24 cellular contexts compared by ENCODE assay signal in genomic region chr10:47036771-47037170, GRCh38.
"Had no signal": no experiment of that assay in that cellular context is flagged by ENCODE, and none has a peak within 500 bp of the region (broad histone marks: within the 10 kb centered on the region; RNA-seq: fewer than 3 reads in every experiment).

No MANE protein-coding gene starts in this region.

- H3K4me3 Mint-ChIP-seq: memory B cell; mesothelial cell of epicardium; nephron; stimulated activated effector memory CD8-positive, alpha-beta T cell treated with anti-CD3 and anti-CD28 coated beads, Interleukin-12 subunit alpha, Interleukin-12 subunit beta, amount 100 ng/mL, for 72 hours had no signal

- H3K4me1 ChIP-seq: colonic mucosa, esophagus squamous epithelium, lower lobe of right lung, parathyroid adenoma, psoas muscle, tibial artery, upper lobe of left lung, vagina had no signal

- H3K27ac ChIP-seq: colonic mucosa, esophagus squamous epithelium, lower lobe of right lung, parathyroid adenoma, psoas muscle, suprapubic skin, tibial artery, upper lobe of left lung, vagina had no signal

- ATAC-seq: gastroesophageal sphincter; left lobe of liver; lower lobe of right lung; psoas muscle; stimulated activated effector memory CD8-positive, alpha-beta T cell treated with anti-CD3 and anti-CD28 coated beads, Interleukin-12 subunit alpha, Interleukin-12 subunit beta, amount 100 ng/mL, for 72 hours; stimulated activated naive CD8-positive, alpha-beta T cell treated with anti-CD3 and anti-CD28 coated beads, Interleukin-15, Interleukin-2, amounts not matched to agents 100 U/mL and 50 U/mL, for 24 hours had no signal

- H3K27me3 ChIP-seq: colonic mucosa, gastroesophageal sphincter, suprapubic skin, tibial artery, upper lobe of left lung, vagina had no signal

- H3K9me3 ChIP-seq: colonic mucosa, esophagus squamous epithelium, gastroesophageal sphincter, lower lobe of right lung, psoas muscle, suprapubic skin, tibial artery, upper lobe of left lung, vagina had no signal

- H3K36me3 ChIP-seq: colonic mucosa, esophagus squamous epithelium, gastroesophageal sphincter, lower lobe of right lung, suprapubic skin, tibial artery, upper lobe of left lung, vagina had no signal

- H3K4me3 ChIP-seq: colonic mucosa, esophagus squamous epithelium, gastroesophageal sphincter, lower lobe of right lung, psoas muscle, suprapubic skin, tibial artery, upper lobe of left lung, vagina had no signal

- H3K27ac Mint-ChIP-seq: memory B cell; mesothelial cell of epicardium; stimulated activated effector memory CD8-positive, alpha-beta T cell treated with anti-CD3 and anti-CD28 coated beads, Interleukin-12 subunit alpha, Interleukin-12 subunit beta, amount 100 ng/mL, for 72 hours had no signal

- H3K9me3 Mint-ChIP-seq: memory B cell; mesothelial cell of epicardium; nephron; stimulated activated effector memory CD8-positive, alpha-beta T cell treated with anti-CD3 and anti-CD28 coated beads, Interleukin-12 subunit alpha, Interleukin-12 subunit beta, amount 100 ng/mL, for 72 hours had no signal

- DNase-seq: colonic mucosa; dermis blood vessel endothelial cell; esophagus squamous epithelium; foreskin fibroblast; glutamatergic neuron; islet precursor cell; lower lobe of right lung; retina; small intestine; stimulated activated CD4-positive, alpha-beta T cell treated with anti-CD3 and anti-CD28 coated beads, Interleukin-2, amount 100 ng/mL, for 48 hours; stimulated activated CD8-positive, alpha-beta memory T cell treated with anti-CD3 and anti-CD28 coated beads, Interleukin-4, amount 100 ng/mL, for 48 hours; stimulated activated naive CD8-positive, alpha-beta T cell treated with anti-CD3 and anti-CD28 coated beads, Interleukin-15, Interleukin-2, amounts not matched to agents 100 U/mL and 50 U/mL, for 24 hours; upper lobe of left lung had no signal

- H3K4me1 Mint-ChIP-seq: memory B cell; stimulated activated effector memory CD8-positive, alpha-beta T cell treated with anti-CD3 and anti-CD28 coated beads, Interleukin-12 subunit alpha, Interleukin-12 subunit beta, amount 100 ng/mL, for 72 hours had no signal

- H3K36me3 Mint-ChIP-seq: memory B cell; mesothelial cell of epicardium; stimulated activated effector memory CD8-positive, alpha-beta T cell treated with anti-CD3 and anti-CD28 coated beads, Interleukin-12 subunit alpha, Interleukin-12 subunit beta, amount 100 ng/mL, for 72 hours had no signal
